Comparison of ENCODE assay signal across 3 cellular contexts in the genomic region with DNA sequence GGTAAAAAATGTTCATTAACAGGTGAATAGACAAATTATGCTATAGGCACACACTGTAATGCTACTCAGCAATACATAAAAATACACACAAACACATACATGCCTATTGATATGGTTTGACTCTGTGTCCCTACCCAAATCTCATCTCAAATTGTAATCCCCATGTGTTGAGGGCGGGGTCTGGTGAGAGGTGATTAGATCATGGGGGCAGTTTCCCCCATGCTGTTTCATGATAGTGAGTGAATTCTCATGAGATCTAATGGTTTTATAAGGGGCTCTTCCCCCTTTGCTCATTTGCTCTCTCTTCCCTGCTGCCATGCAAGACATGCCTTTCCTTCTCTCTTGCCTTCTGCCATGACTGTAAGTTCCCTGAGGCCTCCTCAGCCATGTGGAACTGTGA.
TF ChIP-seq lines count a peak whose summit lies in the region.

No MANE protein-coding gene starts in this region.

TF ChIP-seq in GM23338, 12 proteins besides CTCF, POLR2A, EP300 and RAD21:
- peak; percentile 51 for TF ChIP-seq POLR2AphosphoS5 (IDR thresholded peaks at IDR 0.05; ENCODE audit: low read depth)

TF ChIP-seq in WTC11, 78 proteins besides CTCF, POLR2A, EP300 and RAD21:
- TF ChIP-seq ZNF671 (CRISPR knock-in tag; IDR thresholded peaks at IDR 0.05) (peak; percentile 85), ZNF416 (CRISPR knock-in tag; IDR thresholded peaks at IDR 0.05) (peak; percentile 69; the same call in 1 of the 2 replicates), EMX1 (CRISPR knock-in tag; IDR thresholded peaks at IDR 0.05) (peak; percentile 82; the same call in 1 of the 2 replicates), NFATC4 (CRISPR knock-in tag; IDR thresholded peaks at IDR 0.05) (peak; percentile 42), PRRX2 (CRISPR knock-in tag; IDR thresholded peaks at IDR 0.05) (peak; percentile 69; the same call in 1 of the 2 replicates)
- TF ChIP-seq, protein P1, sequence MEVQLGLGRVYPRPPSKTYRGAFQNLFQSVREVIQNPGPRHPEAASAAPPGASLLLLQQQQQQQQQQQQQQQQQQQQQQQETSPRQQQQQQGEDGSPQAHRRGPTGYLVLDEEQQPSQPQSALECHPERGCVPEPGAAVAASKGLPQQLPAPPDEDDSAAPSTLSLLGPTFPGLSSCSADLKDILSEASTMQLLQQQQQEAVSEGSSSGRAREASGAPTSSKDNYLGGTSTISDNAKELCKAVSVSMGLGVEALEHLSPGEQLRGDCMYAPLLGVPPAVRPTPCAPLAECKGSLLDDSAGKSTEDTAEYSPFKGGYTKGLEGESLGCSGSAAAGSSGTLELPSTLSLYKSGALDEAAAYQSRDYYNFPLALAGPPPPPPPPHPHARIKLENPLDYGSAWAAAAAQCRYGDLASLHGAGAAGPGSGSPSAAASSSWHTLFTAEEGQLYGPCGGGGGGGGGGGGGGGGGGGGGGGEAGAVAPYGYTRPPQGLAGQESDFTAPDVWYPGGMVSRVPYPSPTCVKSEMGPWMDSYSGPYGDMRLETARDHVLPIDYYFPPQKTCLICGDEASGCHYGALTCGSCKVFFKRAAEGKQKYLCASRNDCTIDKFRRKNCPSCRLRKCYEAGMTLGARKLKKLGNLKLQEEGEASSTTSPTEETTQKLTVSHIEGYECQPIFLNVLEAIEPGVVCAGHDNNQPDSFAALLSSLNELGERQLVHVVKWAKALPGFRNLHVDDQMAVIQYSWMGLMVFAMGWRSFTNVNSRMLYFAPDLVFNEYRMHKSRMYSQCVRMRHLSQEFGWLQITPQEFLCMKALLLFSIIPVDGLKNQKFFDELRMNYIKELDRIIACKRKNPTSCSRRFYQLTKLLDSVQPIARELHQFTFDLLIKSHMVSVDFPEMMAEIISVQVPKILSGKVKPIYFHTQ (CRISPR knock-in tag; IDR thresholded peaks at IDR 0.05), result peak; percentile 91
- TF ChIP-seq, protein P2, sequence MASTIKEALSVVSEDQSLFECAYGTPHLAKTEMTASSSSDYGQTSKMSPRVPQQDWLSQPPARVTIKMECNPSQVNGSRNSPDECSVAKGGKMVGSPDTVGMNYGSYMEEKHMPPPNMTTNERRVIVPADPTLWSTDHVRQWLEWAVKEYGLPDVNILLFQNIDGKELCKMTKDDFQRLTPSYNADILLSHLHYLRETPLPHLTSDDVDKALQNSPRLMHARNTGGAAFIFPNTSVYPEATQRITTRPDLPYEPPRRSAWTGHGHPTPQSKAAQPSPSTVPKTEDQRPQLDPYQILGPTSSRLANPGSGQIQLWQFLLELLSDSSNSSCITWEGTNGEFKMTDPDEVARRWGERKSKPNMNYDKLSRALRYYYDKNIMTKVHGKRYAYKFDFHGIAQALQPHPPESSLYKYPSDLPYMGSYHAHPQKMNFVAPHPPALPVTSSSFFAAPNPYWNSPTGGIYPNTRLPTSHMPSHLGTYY (CRISPR knock-in tag; IDR thresholded peaks at IDR 0.05), result peak; percentile 88; the same call in 1 of the 2 replicates
- TF ChIP-seq, protein P3, sequence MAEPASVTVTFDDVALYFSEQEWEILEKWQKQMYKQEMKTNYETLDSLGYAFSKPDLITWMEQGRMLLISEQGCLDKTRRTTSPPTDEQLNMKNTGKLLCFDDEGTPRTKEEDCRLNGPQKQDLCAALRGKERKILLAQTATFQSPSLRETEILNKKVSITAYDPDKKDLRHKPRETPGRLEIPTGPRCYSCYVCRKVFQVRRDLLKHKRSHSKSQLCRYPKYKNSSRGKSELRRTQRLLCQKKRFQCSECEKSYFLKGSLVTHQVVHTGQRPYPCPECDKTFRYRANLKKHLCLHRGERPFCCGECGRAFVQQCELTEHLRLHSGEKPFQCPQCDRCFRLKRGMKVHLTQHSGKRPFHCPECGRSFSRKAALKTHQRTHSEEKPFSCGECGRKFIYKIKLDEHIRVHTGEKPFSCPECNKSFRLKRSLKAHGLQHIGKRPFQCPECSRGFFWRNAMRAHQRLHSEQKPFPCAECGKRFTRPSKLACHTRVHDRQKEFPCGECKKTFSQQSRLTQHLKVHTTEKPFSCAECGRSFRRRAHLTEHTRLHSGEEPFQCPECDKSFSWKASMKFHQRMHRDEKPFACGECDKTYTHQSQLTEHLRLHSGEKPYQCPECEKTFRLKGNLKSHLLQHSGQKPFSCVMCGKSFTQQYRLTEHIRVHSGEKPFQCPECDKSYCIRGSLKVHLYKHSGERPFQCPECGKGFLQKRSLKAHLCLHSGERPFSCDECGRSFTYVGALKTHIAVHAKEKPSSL (CRISPR knock-in tag; conservative IDR thresholded peaks at IDR 0.05), result peak; percentile 49; the same call in 1 of the 2 replicates

TF ChIP-seq in H1, 55 proteins besides CTCF, POLR2A, EP300 and RAD21:
- TF ChIP-seq, protein P4, sequence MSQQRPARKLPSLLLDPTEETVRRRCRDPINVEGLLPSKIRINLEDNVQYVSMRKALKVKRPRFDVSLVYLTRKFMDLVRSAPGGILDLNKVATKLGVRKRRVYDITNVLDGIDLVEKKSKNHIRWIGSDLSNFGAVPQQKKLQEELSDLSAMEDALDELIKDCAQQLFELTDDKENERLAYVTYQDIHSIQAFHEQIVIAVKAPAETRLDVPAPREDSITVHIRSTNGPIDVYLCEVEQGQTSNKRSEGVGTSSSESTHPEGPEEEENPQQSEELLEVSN (IDR thresholded peaks at IDR 0.05), result peak; percentile 34; the same call in 1 of the 2 replicates
- peak; percentile 86 for TF ChIP-seq POLR2AphosphoS5 (IDR thresholded peaks at IDR 0.05; ENCODE audit: low read depth, low read length)
